ENCODE assay signal across 9 cellular contexts in genomic region chr12:49282740-49283371, GRCh38. TPM values are rescaled to one million over a fixed set of nuclear protein-coding genes. Genes with fewer than 3 reads are reported as not detected.
"Had no signal": no experiment of that assay in that cellular context is flagged by ENCODE, and none has a peak within 500 bp of the region (broad histone marks: within the 10 kb centered on the region; RNA-seq: fewer than 3 reads in every experiment).

No MANE protein-coding gene starts in this region.

RNA-seq across cellular contexts. Expression of gene PRPH, which starts 12.1 kb away (rescaled TPM):
- total RNA-seq: activated B cell treated with CpG ODN at 0.5 μM for 24 hours; activated CD4-positive, alpha-beta memory T cell treated with anti-CD3 and anti-CD28 coated beads for 36 hours; activated naive CD4-positive, alpha-beta T cell treated with anti-CD3 and anti-CD28 coated beads for 36 hours; activated naive CD4-positive, alpha-beta T cell treated with anti-CD3 and anti-CD28 coated beads, Interleukin-2, amount 50 U/mL, for 72 hours; activated T-cell treated with anti-CD3 and anti-CD28 coated beads, Interleukin-2, amount 50 U/mL, for 4 hours; activated T-helper 1 cell treated with anti-CD3 and anti-CD28 coated beads, Interleukin-12 subunit alpha, Interleukin-12 subunit beta, Interleukin-2, Interleukin-4 antibody, amounts not matched to agents 30 ng/mL and 10 ng/mL and 1 ng/mL, durations not matched to agents 14 hours and 24 hours and 36 hours; astrocyte had no signal

RNA-seq across cellular contexts. Expression of gene TROAP, which starts 40.2 kb away (rescaled TPM):
- total RNA-seq: body of pancreas had no signal

RNA-seq across cellular contexts. Expression of gene C1QL4, which starts 54.1 kb away (rescaled TPM):
- total RNA-seq: activated B cell treated with CpG ODN at 0.5 μM for 24 hours; activated CD4-positive, alpha-beta memory T cell treated with anti-CD3 and anti-CD28 coated beads for 36 hours; activated naive CD4-positive, alpha-beta T cell treated with anti-CD3 and anti-CD28 coated beads for 36 hours; activated naive CD4-positive, alpha-beta T cell treated with anti-CD3 and anti-CD28 coated beads, Interleukin-2, amount 50 U/mL, for 72 hours; activated T-cell treated with anti-CD3 and anti-CD28 coated beads, Interleukin-2, amount 50 U/mL, for 4 hours; activated T-helper 1 cell treated with anti-CD3 and anti-CD28 coated beads, Interleukin-12 subunit alpha, Interleukin-12 subunit beta, Interleukin-2, Interleukin-4 antibody, amounts not matched to agents 30 ng/mL and 10 ng/mL and 1 ng/mL, durations not matched to agents 14 hours and 24 hours and 36 hours; body of pancreas had no signal
- polyA plus RNA-seq: adrenal gland had no signal
